ENCODE assay signal across 8 cellular contexts in the genomic region with DNA sequence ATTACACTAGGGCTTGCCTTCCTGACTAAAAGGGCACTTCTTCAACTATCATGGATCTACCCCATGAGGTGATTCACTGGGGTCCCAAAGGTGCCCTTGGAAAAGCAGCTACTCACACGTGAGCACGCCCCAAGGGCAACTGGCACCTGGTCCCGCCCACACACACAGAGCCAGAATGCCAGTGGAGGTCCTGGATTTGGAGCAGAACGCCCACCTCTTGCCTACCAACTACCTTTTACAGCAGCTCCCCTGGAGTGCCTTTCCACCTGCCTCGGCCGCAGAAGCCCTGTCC. TPM values are rescaled to one million over a fixed set of nuclear protein-coding genes. Genes with fewer than 3 reads are reported as not detected.
DNase-seq lines count a peak whose midpoint lies in the region; ATAC-seq and TF ChIP-seq lines count a peak whose summit lies in the region.

No MANE protein-coding gene starts in this region.

- ATAC-seq in DND-41 (ENCODE audit: insufficient read depth, low read depth) (no peak), RWPE2 (ENCODE audit: low read depth) (no peak), gastrocnemius medialis (no peak), HG03520 (IDR thresholded peaks at IDR 0.05; ENCODE audit: unreplicated experiment) (no peak)

- H3K4me3 ChIP-seq in DND-41 (ENCODE audit: low read depth in 1 of 2, low read length in 2 of 2) = peak overlapping the region; percentile 17 to 98; a peak in 2 of 4 replicates
- no peak overlapping the region for H3K4me3 ChIP-seq in RWPE2 (ENCODE audit: severe bottlenecking)
- H3K4me3 ChIP-seq in fibroblast of the aortic adventitia (ENCODE audit: low read depth, low read length) = peak overlapping the region; percentile 33
- H3K4me3 ChIP-seq in gastrocnemius medialis = peak overlapping the region in 3 of 4 donors; percentile 58 to 71 (median 66)

- peak overlapping the region; percentile 87 for H2AFZ ChIP-seq in DND-41 (ENCODE audit: low read depth, low read length)

- peaks cover 40% of the 10 kb centered on the region for H3K4me1 ChIP-seq in DND-41 (ENCODE audit: insufficient read depth, low read length)
- peaks cover 27% of the 10 kb centered on the region for H3K4me1 ChIP-seq in RWPE2 (ENCODE audit: insufficient read depth, poor library complexity, severe bottlenecking)
- H3K4me1 ChIP-seq in gastrocnemius medialis = peaks cover 15 to 19% of the 10 kb centered on the region in 2 donors

- in situ Hi-C loops in gastrocnemius medialis (cut with MboI; ENCODE audit: low sequenced_read_pairs in 4 of 4) = loop anchor here in 3 of 4 donors (5.0 to 10.0 kb wide), 2 partner anchors 97 to 105 kb away; no protein-coding TSS in a partner anchor

- POLR2A ChIA-PET in HEK293T (lab: Yijun Ruan, JAX) = no interaction called here

- peak overlapping the region; percentile 91 for H3K27ac ChIP-seq in DND-41 (ENCODE audit: low read length)
- H3K27ac ChIP-seq in RWPE2 (ENCODE audit: poor library complexity, severe bottlenecking) = peak overlapping the region; percentile 79
- peak overlapping the region; percentile 74 to 82 (median 78) for H3K27ac ChIP-seq in gastrocnemius medialis

- H3K36me3 ChIP-seq in DND-41 (ENCODE audit: insufficient read depth, low read length) (no peaks in the 10 kb centered on the region; the same call in 1 of the 2 replicates), RWPE2 (ENCODE audit: low read depth) (no peaks in the 10 kb centered on the region), gastrocnemius medialis (no peaks in the 10 kb centered on the region)

- peak overlapping the region; percentile 100 for H3K4me2 ChIP-seq in DND-41 (ENCODE audit: insufficient read depth, low read length)

- CTCF ChIA-PET in HEK293T (lab: Yijun Ruan, JAX) = interaction anchor here (0.6 kb wide), 1 partner anchor 105 kb away, joined by 5 read pairs; no protein-coding TSS in a partner anchor

- H3K9me3 ChIP-seq in DND-41 (ENCODE audit: insufficient read depth, low read length, severe bottlenecking) = no peaks in the 10 kb centered on the region
- H3K9me3 ChIP-seq in RWPE2 (ENCODE audit: severe bottlenecking) = no peaks in the 10 kb centered on the region
- no peaks in the 10 kb centered on the region for H3K9me3 ChIP-seq in gastrocnemius medialis

- H3K27me3 ChIP-seq in DND-41 (ENCODE audit: insufficient read depth, low read length, poor library complexity) (no peaks in the 10 kb centered on the region), RWPE2 (ENCODE audit: insufficient read depth, poor library complexity, severe bottlenecking) (no peaks in the 10 kb centered on the region), gastrocnemius medialis (no peaks in the 10 kb centered on the region)

- peaks cover 49% of the 10 kb centered on the region for H3K79me2 ChIP-seq in DND-41 (ENCODE audit: insufficient read depth, low read length)

- peaks cover 23% of the 10 kb centered on the region; the same call in 1 of the 2 replicates for H4K20me1 ChIP-seq in DND-41 (ENCODE audit: insufficient read depth, low read length)

- TF ChIP-seq CTCF in DND-41 (IDR thresholded peaks at IDR 0.05; ENCODE audit: borderline replicate concordance, extremely low read depth, low read length, poor library complexity, severe bottlenecking) (no peak), RWPE2 (IDR thresholded peaks at IDR 0.05; ENCODE audit: poor library complexity, severe bottlenecking) (no peak), fibroblast of the aortic adventitia (IDR thresholded peaks at IDR 0.05; ENCODE audit: insufficient read depth, low read length) (no peak), gastrocnemius medialis (IDR thresholded peaks at IDR 0.05 in 4 of 5, conservative IDR thresholded peaks at IDR 0.05 in 1 of 5) (no peak)

- DNase-seq in DND-41 (no peak), RWPE2 (ENCODE audit: low spot score) (no peak), fibroblast of the aortic adventitia (ENCODE audit: low read depth) (no peak), gastrocnemius medialis (no peak), T-helper 9 cell (no peak), HEK293T (ENCODE audit: extremely low spot score) (no peak), HT-29 (ENCODE audit: low spot score) (no peak)

- intact Hi-C loops in gastrocnemius medialis (cut with DNase I; ENCODE audit: low total_unique reads) = loop anchor here (5.0 kb wide), 1 partner anchor 277 kb away; a partner anchor contains a TSS

- peak overlapping the region; percentile 93 for H3K9ac ChIP-seq in DND-41 (ENCODE audit: low read depth, low read length)

- TF ChIP-seq POLR2A in gastrocnemius medialis (IDR thresholded peaks at IDR 0.05) = no peak

TF ChIP-seq in HEK293T, 16 proteins besides CTCF, POLR2A, EP300 and RAD21:
- TF ChIP-seq TARDBP (IDR thresholded peaks at IDR 0.05) (no peak), ARNT (IDR thresholded peaks at IDR 0.05) (no peak), HDGF (IDR thresholded peaks at IDR 0.05; ENCODE audit: borderline replicate concordance) (no peak), ZNF384 (IDR thresholded peaks at IDR 0.05) (no peak), ELF4 (IDR thresholded peaks at IDR 0.05) (no peak), FOXM1 (IDR thresholded peaks at IDR 0.05; ENCODE audit: borderline replicate concordance) (no peak), CTBP1 (IDR thresholded peaks at IDR 0.05; ENCODE audit: borderline replicate concordance) (no peak), LEF1 (IDR thresholded peaks at IDR 0.05; ENCODE audit: borderline replicate concordance) (no peak), L3MBTL2 (conservative IDR thresholded peaks at IDR 0.05) (no peak), SP1 (IDR thresholded peaks at IDR 0.05) (no peak), BHLHE40 (IDR thresholded peaks at IDR 0.05; ENCODE audit: borderline replicate concordance) (no peak), FOXK2 (IDR thresholded peaks at IDR 0.05) (no peak), SUZ12 (IDR thresholded peaks at IDR 0.05) (no peak), NFRKB (IDR thresholded peaks at IDR 0.05) (no peak), FOXA1 (IDR thresholded peaks at IDR 0.05) (no peak)
- TF ChIP-seq, protein P1, sequence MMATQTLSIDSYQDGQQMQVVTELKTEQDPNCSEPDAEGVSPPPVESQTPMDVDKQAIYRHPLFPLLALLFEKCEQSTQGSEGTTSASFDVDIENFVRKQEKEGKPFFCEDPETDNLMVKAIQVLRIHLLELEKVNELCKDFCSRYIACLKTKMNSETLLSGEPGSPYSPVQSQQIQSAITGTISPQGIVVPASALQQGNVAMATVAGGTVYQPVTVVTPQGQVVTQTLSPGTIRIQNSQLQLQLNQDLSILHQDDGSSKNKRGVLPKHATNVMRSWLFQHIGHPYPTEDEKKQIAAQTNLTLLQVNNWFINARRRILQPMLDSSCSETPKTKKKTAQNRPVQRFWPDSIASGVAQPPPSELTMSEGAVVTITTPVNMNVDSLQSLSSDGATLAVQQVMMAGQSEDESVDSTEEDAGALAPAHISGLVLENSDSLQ (IDR thresholded peaks at IDR 0.05) = no peak

RNA-seq across cellular contexts. Expression of a gene that starts 1.8 kb away (rescaled TPM):
- total RNA-seq in fibroblast of the aortic adventitia (ENCODE audit: low replicate concordance) (30.1 and 33.6 TPM in 2 replicates), gastrocnemius medialis (10 to 100 TPM; 12.1 to 23.1 (median 14.6) TPM)
- 33.3 and 34.6 TPM in 2 replicates for total RNA-seq in HT-29 (2014; rRNA removed; shearing (Covaris generic))
